ENCODE assay signal across 8 cellular contexts in the genomic region with DNA sequence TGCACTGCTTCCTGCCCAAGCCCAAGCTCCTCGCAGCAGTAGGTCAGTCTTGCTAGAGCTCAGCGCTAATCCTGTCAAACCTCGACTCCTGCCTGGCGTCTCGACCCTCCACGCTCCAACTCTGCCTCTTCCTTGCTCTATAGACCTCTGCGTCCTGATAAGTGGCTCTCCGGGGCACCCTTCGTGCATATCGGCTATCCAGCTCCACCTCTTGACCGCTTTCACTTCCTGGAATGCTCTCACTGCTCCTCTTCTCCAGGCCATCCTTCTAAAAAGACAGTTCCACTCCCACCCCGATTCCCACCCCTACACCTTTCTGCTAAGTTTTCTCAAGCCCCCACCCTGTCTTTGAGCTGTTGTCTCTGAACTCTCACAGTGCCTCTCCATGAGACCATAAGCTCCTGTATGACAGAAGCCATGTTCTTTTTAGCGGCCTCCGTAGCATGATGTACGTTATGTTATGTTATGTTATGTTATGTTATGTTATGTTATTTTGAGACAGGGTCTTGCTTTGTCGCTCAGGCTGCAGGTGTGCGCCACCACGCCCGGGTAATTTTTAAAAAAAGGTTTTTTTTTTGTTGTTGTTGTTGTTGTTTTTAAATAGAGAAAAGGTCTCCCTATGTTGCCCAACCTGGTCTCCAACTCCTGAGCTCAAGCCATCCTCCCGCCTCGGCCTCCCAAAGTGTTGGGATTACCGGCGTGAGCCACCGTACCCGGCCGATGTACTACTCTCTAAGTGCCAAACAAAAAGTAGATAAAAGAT. TPM values are rescaled to one million over a fixed set of nuclear protein-coding genes. Genes with fewer than 3 reads are reported as not detected.
A peak's percentile ranks its signal among the peaks of the same experiment; 100 is the strongest.
DNase-seq lines count a peak whose midpoint lies in the region; TF ChIP-seq lines count a peak whose summit lies in the region.

No MANE protein-coding gene starts in this region.

- POLR2A ChIA-PET in GM10248 (lab: Yijun Ruan, JAX), result interaction anchor here (0.5 to 2.3 kb wide), 14 partner anchors 8 to 969 kb away, joined by 3 to 16 read pairs (median 6); a partner anchor contains a TSS

- peaks cover 4% of the 10 kb centered on the region for H3K79me2 ChIP-seq in neural cell (replicated peaks; ENCODE audit: insufficient read depth, low read length)

- no peak for TF ChIP-seq EP300 in neural cell (conservative IDR thresholded peaks at IDR 0.05; ENCODE audit: poor library complexity, severe bottlenecking)

- CTCF ChIA-PET in GM10248 (lab: Yijun Ruan, JAX), result interaction anchor here (0.9 to 19.2 kb wide), 25 partner anchors 13 to 408 kb away, joined by 3 to 296 read pairs (median 16); a partner anchor contains a TSS

- peak overlapping the region; percentile 59 for H3K4me2 ChIP-seq in neural cell (ENCODE audit: low read length)

- TF ChIP-seq RAD21 in neural cell (conservative IDR thresholded peaks at IDR 0.05), result peak; percentile 33

- H3K4me3 ChIP-seq in HL-60 (replicated peaks; ENCODE audit: insufficient read depth, low read length) (peak overlapping the region; percentile 88), esophagus squamous epithelium (peak overlapping the region; percentile 48 to 90 (median 80)), neural cell (ENCODE audit: low read length) (peak overlapping the region; percentile 75)

- WGBS in esophagus squamous epithelium, 2 donors, result 17 to 19% methylated on average over 26 of the region's 26 CpGs

- H3F3A ChIP-seq in neural cell (ENCODE audit: insufficient read depth, low read length, poor library complexity, severe bottlenecking), result no peaks in the 10 kb centered on the region

- no peaks in the 10 kb centered on the region for H3K27me3 ChIP-seq in HL-60 (ENCODE audit: insufficient read depth, poor library complexity, severe bottlenecking)
- H3K27me3 ChIP-seq in esophagus squamous epithelium, result no peaks in the 10 kb centered on the region
- H3K27me3 ChIP-seq in neural cell (ENCODE audit: insufficient read depth, low read depth, low read length), result no peaks in the 10 kb centered on the region

- H3K9me3 ChIP-seq in esophagus squamous epithelium (no peaks in the 10 kb centered on the region), neural cell (ENCODE audit: low read length) (no peaks in the 10 kb centered on the region)

- peak overlapping the region; percentile 85 for H3K9ac ChIP-seq in neural cell (ENCODE audit: low read length)

- H3K27ac ChIP-seq in HL-60 (replicated peaks), result peak overlapping the region; percentile 81
- H3K27ac ChIP-seq in esophagus squamous epithelium, result peak overlapping the region; percentile 85 to 98 (median 95)
- peak overlapping the region; percentile 92 for H3K27ac ChIP-seq in neural cell (ENCODE audit: low read length)

- peaks cover 0 to 19% (median 0%) of the 10 kb centered on the region in 3 donors for H3K36me3 ChIP-seq in esophagus squamous epithelium
- no peaks in the 10 kb centered on the region for H3K36me3 ChIP-seq in neural cell (ENCODE audit: insufficient read depth, low read length)

- H3K4me1 ChIP-seq in esophagus squamous epithelium, result peaks cover 27 to 74% (median 42%) of the 10 kb centered on the region in 3 donors

- peak overlapping the region; percentile 58 for H2AFZ ChIP-seq in neural cell (ENCODE audit: low read depth, low read length)

- no peaks in the 10 kb centered on the region for H3K9me2 ChIP-seq in neural cell (ENCODE audit: insufficient read depth, low read length)

- no peak for TF ChIP-seq POLR2A in esophagus squamous epithelium (IDR thresholded peaks at IDR 0.05)

- TF ChIP-seq CTCF in HL-60 (IDR thresholded peaks at IDR 0.05; ENCODE audit: insufficient read depth, low read length) (no peak), esophagus squamous epithelium (IDR thresholded peaks at IDR 0.05) (no peak), neural cell (IDR thresholded peaks at IDR 0.05; ENCODE audit: poor library complexity, severe bottlenecking) (no peak), GM10248 (IDR thresholded peaks at IDR 0.05; ENCODE audit: control extremely low read depth, extremely low read depth, low read depth, missing control alignments) (no peak)

- H4K20me1 ChIP-seq in neural cell (ENCODE audit: insufficient read depth), result no peaks in the 10 kb centered on the region

- intact Hi-C loops in esophagus squamous epithelium (cut with DNase I), result no loop called here

- in situ Hi-C loops in KBM-7 (cut with MboI; ENCODE audit: low pct_unique_long_range_greater_than_20kb, low sequenced_read_pairs), result no loop called here

- DNase-seq in ELR (ENCODE audit: low read depth) (peak; percentile 65), HL-60 (ENCODE audit: low read depth in 1 of 2, low spot score in 1 of 2) (peak; percentile 45 to 55), SW480 (ENCODE audit: low spot score) (peak; percentile 73), esophagus squamous epithelium (lab: John Stamatoyannopoulos, UW) (no peak), KBM-7 (no peak), GM10248 (ENCODE audit: extremely low spot score) (no peak)
- DNase-seq in stimulated activated CD4-positive, alpha-beta T cell treated with anti-CD3 and anti-CD28 coated beads, Interleukin-4, amount 100 ng/mL, for 1 hour, result no peak

TF ChIP-seq in neural cell, 6 proteins besides CTCF, POLR2A, EP300 and RAD21:
- TF ChIP-seq EZH2 (IDR thresholded peaks at IDR 0.05; ENCODE audit: borderline replicate concordance, insufficient read depth, low read length, poor library complexity, severe bottlenecking) (no peak), MXI1 (conservative IDR thresholded peaks at IDR 0.05; ENCODE audit: poor library complexity, severe bottlenecking) (no peak), SMC3 (conservative IDR thresholded peaks at IDR 0.05; ENCODE audit: poor library complexity) (peak; percentile 42), POLR2AphosphoS5 (IDR thresholded peaks at IDR 0.05) (no peak), TAF1 (IDR thresholded peaks at IDR 0.05; ENCODE audit: low read depth) (no peak)
- TF ChIP-seq, protein P1, sequence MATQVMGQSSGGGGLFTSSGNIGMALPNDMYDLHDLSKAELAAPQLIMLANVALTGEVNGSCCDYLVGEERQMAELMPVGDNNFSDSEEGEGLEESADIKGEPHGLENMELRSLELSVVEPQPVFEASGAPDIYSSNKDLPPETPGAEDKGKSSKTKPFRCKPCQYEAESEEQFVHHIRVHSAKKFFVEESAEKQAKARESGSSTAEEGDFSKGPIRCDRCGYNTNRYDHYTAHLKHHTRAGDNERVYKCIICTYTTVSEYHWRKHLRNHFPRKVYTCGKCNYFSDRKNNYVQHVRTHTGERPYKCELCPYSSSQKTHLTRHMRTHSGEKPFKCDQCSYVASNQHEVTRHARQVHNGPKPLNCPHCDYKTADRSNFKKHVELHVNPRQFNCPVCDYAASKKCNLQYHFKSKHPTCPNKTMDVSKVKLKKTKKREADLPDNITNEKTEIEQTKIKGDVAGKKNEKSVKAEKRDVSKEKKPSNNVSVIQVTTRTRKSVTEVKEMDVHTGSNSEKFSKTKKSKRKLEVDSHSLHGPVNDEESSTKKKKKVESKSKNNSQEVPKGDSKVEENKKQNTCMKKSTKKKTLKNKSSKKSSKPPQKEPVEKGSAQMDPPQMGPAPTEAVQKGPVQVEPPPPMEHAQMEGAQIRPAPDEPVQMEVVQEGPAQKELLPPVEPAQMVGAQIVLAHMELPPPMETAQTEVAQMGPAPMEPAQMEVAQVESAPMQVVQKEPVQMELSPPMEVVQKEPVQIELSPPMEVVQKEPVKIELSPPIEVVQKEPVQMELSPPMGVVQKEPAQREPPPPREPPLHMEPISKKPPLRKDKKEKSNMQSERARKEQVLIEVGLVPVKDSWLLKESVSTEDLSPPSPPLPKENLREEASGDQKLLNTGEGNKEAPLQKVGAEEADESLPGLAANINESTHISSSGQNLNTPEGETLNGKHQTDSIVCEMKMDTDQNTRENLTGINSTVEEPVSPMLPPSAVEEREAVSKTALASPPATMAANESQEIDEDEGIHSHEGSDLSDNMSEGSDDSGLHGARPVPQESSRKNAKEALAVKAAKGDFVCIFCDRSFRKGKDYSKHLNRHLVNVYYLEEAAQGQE (IDR thresholded peaks at IDR 0.05; ENCODE audit: borderline replicate concordance), result no peak

RNA-seq across cellular contexts. Expression of a gene that starts 0.6 kb away (rescaled TPM):
- 10 to 100 TPM; 32.1 to 68.7 (median 53.5) TPM for total RNA-seq in esophagus squamous epithelium
- polyA plus RNA-seq in neural cell, result 73.4 and 79.3 TPM in 2 replicates
- polyA minus RNA-seq in neural cell, result 15.6 and 17.0 TPM in 2 replicates

RNA-seq across cellular contexts. Expression of a gene that starts 8.8 kb away (rescaled TPM):
- under 1 TPM in 3 of 4 donors, not detected in 1; 0.38 to 0.53 (median 0.44) TPM for total RNA-seq in esophagus squamous epithelium
- 1.5 and 4.0 TPM in 2 replicates for polyA plus RNA-seq in neural cell
- polyA minus RNA-seq in neural cell, result 0.58 TPM in 1 of 2 replicates, not detected in the other

RNA-seq across cellular contexts. Expression of a gene that starts 27.5 kb away (rescaled TPM):
- 10 to 100 TPM; 34.5 to 67.8 (median 46.5) TPM for total RNA-seq in esophagus squamous epithelium
- polyA plus RNA-seq in neural cell, result 90.9 and 117 TPM in 2 replicates
- polyA minus RNA-seq in neural cell, result 158 and 204 TPM in 2 replicates

RNA-seq across cellular contexts. Expression of a gene that starts 54.5 kb away (rescaled TPM):
- 10 to 100 TPM; 13.0 to 27.5 (median 21.2) TPM for total RNA-seq in esophagus squamous epithelium
- 463 and 470 TPM in 2 replicates for polyA plus RNA-seq in neural cell
- polyA minus RNA-seq in neural cell, result 133 and 152 TPM in 2 replicates

RNA-seq across cellular contexts. Expression of a gene that starts 55.2 kb away (rescaled TPM):
- total RNA-seq in esophagus squamous epithelium, result 1 to 10 TPM; 1.5 to 5.7 (median 2.6) TPM
- 8.0 and 9.1 TPM in 2 replicates for polyA plus RNA-seq in neural cell
- polyA minus RNA-seq in neural cell, result 18.7 and 21.5 TPM in 2 replicates

Comparison
In these comparisons a context has a peak if more than half of its experiments do, and no peak if none do; other contexts are left out.
1. DNase-seq: peak in ELR (single experiment), HL-60 (2 of 2) and SW480 (single experiment); none in esophagus squamous epithelium (single experiment), KBM-7 (single experiment), stimulated activated CD4-positive, alpha-beta T cell treated with anti-CD3 and anti-CD28 coated beads, Interleukin-4, amount 100 ng/mL, for 1 hour (single experiment) and GM10248 (single experiment).
2. Peak in every context shown above with its lines, with median percentiles within 50 percentile points of each other: H3K27ac ChIP-seq and H3K4me3 ChIP-seq.